9 cellular contexts compared by ENCODE assay signal in genomic region chr16:54297154-54297553, GRCh38. TPM values are rescaled to one million over a fixed set of nuclear protein-coding genes. Genes with fewer than 3 reads are reported as not detected.
"Had no signal": no experiment of that assay in that cellular context is flagged by ENCODE, and none has a peak within 500 bp of the region (broad histone marks: within the 10 kb centered on the region; RNA-seq: fewer than 3 reads in every experiment).

No MANE protein-coding gene starts in this region.

- DNase-seq: GDM1, GF-D8 had no signal

- FAIRE-seq: G401.6, GM12878, GM12891, GM12892, GM18507, GM19239 had no signal

- H3K4me3 ChIP-seq: GM12878 had no signal

- ATAC-seq: GM12878 had no signal

RNA-seq across cellular contexts. Expression of gene IRX3, which starts 10.6 kb away (rescaled TPM):
- total RNA-seq: G401, GM12878 had no signal
